Comparison of ENCODE assay signal across 22 cellular contexts in the genomic region with DNA sequence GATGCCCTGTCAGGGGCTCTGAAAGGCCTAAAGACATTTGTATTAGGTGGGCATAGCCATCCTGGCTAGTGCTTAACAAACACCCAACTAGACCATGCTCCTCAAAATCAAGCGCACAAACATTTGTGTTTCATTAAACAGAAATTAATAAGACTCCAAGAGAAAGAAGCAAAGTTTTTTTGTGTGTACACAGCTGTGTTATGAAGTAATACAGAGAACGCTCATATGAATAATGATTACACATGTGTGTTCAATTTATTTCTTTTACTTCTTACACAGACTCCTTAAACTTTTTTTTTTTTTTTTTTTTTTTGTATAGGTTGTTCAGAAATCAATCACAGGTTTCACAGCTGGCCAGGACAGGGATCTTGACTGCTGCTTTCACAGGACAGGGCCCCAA.
"Had no signal": no experiment of that assay in that cellular context is flagged by ENCODE, and none has a peak within 500 bp of the region (broad histone marks: within the 10 kb centered on the region; RNA-seq: fewer than 3 reads in every experiment).

No MANE protein-coding gene starts in this region.

- DNase-seq: dermis blood vessel endothelial cell; dorsolateral prefrontal cortex; effector CD4-positive, alpha-beta T cell; effector memory CD4-positive, alpha-beta T cell; foreskin keratinocyte; heart left ventricle; hypothalamus; immature natural killer cell; islet precursor cell; kidney; left cardiac atrium; left lung; left ventricle myocardium superior; lower lobe of right lung; mesenchymal stem cell; mucosa of descending colon; naive B cell had no signal

- H3K9me3 ChIP-seq: esophagus muscularis mucosa, gastroesophageal sphincter, left lung, lower lobe of right lung, mucosa of descending colon had no signal

- H3K4me3 Mint-ChIP-seq: immature natural killer cell, mesothelial cell of epicardium had no signal

- H3K36me3 ChIP-seq: esophagus muscularis mucosa, gastroesophageal sphincter, heart left ventricle, left lung, lower lobe of right lung had no signal

- H3K4me1 Mint-ChIP-seq: mesothelial cell of epicardium had no signal

- H3K27ac Mint-ChIP-seq: immature natural killer cell, mesothelial cell of epicardium had no signal

- H3K36me3 Mint-ChIP-seq: immature natural killer cell had no signal

- H3K4me1 ChIP-seq: esophagus muscularis mucosa, foreskin keratinocyte, gastroesophageal sphincter, left lung, lower lobe of right lung had no signal

- H3K27me3 ChIP-seq: dorsolateral prefrontal cortex, esophagus muscularis mucosa, gastroesophageal sphincter, heart left ventricle, hepatocyte, left lung had no signal

- H3K4me3 ChIP-seq: coronary artery, dorsolateral prefrontal cortex, esophagus muscularis mucosa, gastroesophageal sphincter, heart left ventricle, hepatocyte, left lung, lower lobe of right lung, mucosa of descending colon had no signal

- H3K27ac ChIP-seq: coronary artery, dorsolateral prefrontal cortex, esophagus muscularis mucosa, foreskin keratinocyte, gastroesophageal sphincter, heart left ventricle, hepatocyte, left lung, lower lobe of right lung had no signal

- H3K27me3 Mint-ChIP-seq: naive B cell had no signal
